In genomic region chr11:60594998-60595637, GRCh38 we compare ENCODE assay signal across 14 cellular contexts.
DNase-seq lines count a peak whose midpoint lies in the region; ATAC-seq and TF ChIP-seq lines count a peak whose summit lies in the region.
"Had no signal": no experiment of that assay in that cellular context is flagged by ENCODE, and none has a peak within 500 bp of the region (broad histone marks: within the 10 kb centered on the region; RNA-seq: fewer than 3 reads in every experiment).

No MANE protein-coding gene starts in this region.

- no peak overlapping the region for H3K4me3 ChIP-seq in WERI-Rb-1 (ENCODE audit: low read depth, low read length)
- H3K4me3 ChIP-seq in naive thymus-derived CD4-positive, alpha-beta T cell (ENCODE audit: low read length), result no peak overlapping the region
- H3K4me3 ChIP-seq: GM23338 had no signal

- no peak overlapping the region for H3K27ac ChIP-seq in WERI-Rb-1
- no peak overlapping the region for H3K27ac ChIP-seq in naive thymus-derived CD4-positive, alpha-beta T cell (ENCODE audit: low read depth, low read length)

- DNase-seq in WERI-Rb-1, result peak; percentile 15
- DNase-seq in left kidney (ENCODE audit: low read depth, low spot score), result peak; percentile 30
- DNase-seq in stimulated activated effector memory CD8-positive, alpha-beta T cell treated with anti-CD3 and anti-CD28 coated beads, Interleukin-12 subunit alpha, Interleukin-12 subunit beta, amount 100 ng/mL, for 72 hours (ENCODE audit: low spot score in 2 of 2), result no peak
- DNase-seq in mesenteric fat pad (ENCODE audit: low spot score), result no peak
- no peak for DNase-seq in naive thymus-derived CD4-positive, alpha-beta T cell
- DNase-seq: CD8-positive, alpha-beta T cell; IMR-90; NCI-H1436; NCI-H2029 treated with DMSO at 0.1 percent for 48 hours; NCI-H510A treated with DMSO at 0.1 percent for 48 hours; PC-3 had no signal

- TF ChIP-seq CTCF in WERI-Rb-1 (IDR thresholded peaks at IDR 0.05; ENCODE audit: low read depth, low read length), result no peak

- H3K4me1 Mint-ChIP-seq in stimulated activated effector memory CD8-positive, alpha-beta T cell treated with anti-CD3 and anti-CD28 coated beads, Interleukin-12 subunit alpha, Interleukin-12 subunit beta, amount 100 ng/mL, for 72 hours, result no peaks in the 10 kb centered on the region
- no peaks in the 10 kb centered on the region for H3K4me1 Mint-ChIP-seq in naive thymus-derived CD4-positive, alpha-beta T cell
- H3K4me1 Mint-ChIP-seq: GM23338 had no signal

- H3K4me1 ChIP-seq in naive thymus-derived CD4-positive, alpha-beta T cell (ENCODE audit: control insufficient read depth in 2 of 2, insufficient read depth in 2 of 2, low read length in 2 of 2), result no peaks in the 10 kb centered on the region

- H3K27me3 Mint-ChIP-seq in naive thymus-derived CD4-positive, alpha-beta T cell, result peaks cover 0 to 17% (median 4%) of the 10 kb centered on the region in 5 donors

- H3K36me3 ChIP-seq in WERI-Rb-1, result no peaks in the 10 kb centered on the region
- H3K36me3 ChIP-seq in naive thymus-derived CD4-positive, alpha-beta T cell (ENCODE audit: control insufficient read depth in 2 of 3, insufficient read depth in 3 of 3, low read length in 3 of 3), result no peaks in the 10 kb centered on the region

- CTCF ChIA-PET in naive thymus-derived CD4-positive, alpha-beta T cell (lab: Charles Lee), result no interaction called here

- H3K27me3 ChIP-seq in WERI-Rb-1 (ENCODE audit: insufficient read depth, low read depth, severe bottlenecking), result no peaks in the 10 kb centered on the region
- H3K27me3 ChIP-seq in naive thymus-derived CD4-positive, alpha-beta T cell (ENCODE audit: control insufficient read depth in 2 of 2, insufficient read depth in 2 of 2, low read length in 2 of 2), result no peaks in the 10 kb centered on the region

- peaks cover 7% of the 10 kb centered on the region for H3K9me3 Mint-ChIP-seq in stimulated activated effector memory CD8-positive, alpha-beta T cell treated with anti-CD3 and anti-CD28 coated beads, Interleukin-12 subunit alpha, Interleukin-12 subunit beta, amount 100 ng/mL, for 72 hours
- peaks cover 2 to 26% (median 13%) of the 10 kb centered on the region in 11 donors for H3K9me3 Mint-ChIP-seq in naive thymus-derived CD4-positive, alpha-beta T cell
- H3K9me3 Mint-ChIP-seq: GM23338 had no signal

- no peaks in the 10 kb centered on the region for H3K36me3 Mint-ChIP-seq in stimulated activated effector memory CD8-positive, alpha-beta T cell treated with anti-CD3 and anti-CD28 coated beads, Interleukin-12 subunit alpha, Interleukin-12 subunit beta, amount 100 ng/mL, for 72 hours
- H3K36me3 Mint-ChIP-seq in naive thymus-derived CD4-positive, alpha-beta T cell, result peaks cover 0 to 1% (median 0%) of the 10 kb centered on the region in 5 donors
- H3K36me3 Mint-ChIP-seq: CD8-positive, alpha-beta T cell had no signal

- peak; percentile 51 for ATAC-seq in GM21367 (IDR thresholded peaks at IDR 0.05; ENCODE audit: unreplicated experiment)
- peak; percentile 19 for ATAC-seq in stimulated activated effector memory CD8-positive, alpha-beta T cell treated with anti-CD3 and anti-CD28 coated beads, Interleukin-12 subunit alpha, Interleukin-12 subunit beta, amount 100 ng/mL, for 72 hours
- ATAC-seq in GM19035 (IDR thresholded peaks at IDR 0.05; ENCODE audit: unreplicated experiment), result no peak
- ATAC-seq in naive thymus-derived CD4-positive, alpha-beta T cell, result no peak
- ATAC-seq: CD8-positive, alpha-beta T cell; GM23338; PC-3 had no signal

- no peak overlapping the region for H3K27ac Mint-ChIP-seq in stimulated activated effector memory CD8-positive, alpha-beta T cell treated with anti-CD3 and anti-CD28 coated beads, Interleukin-12 subunit alpha, Interleukin-12 subunit beta, amount 100 ng/mL, for 72 hours
- no peak overlapping the region for H3K27ac Mint-ChIP-seq in naive thymus-derived CD4-positive, alpha-beta T cell
- H3K27ac Mint-ChIP-seq: CD8-positive, alpha-beta T cell; GM23338 had no signal

- no peak overlapping the region for H3K4me3 Mint-ChIP-seq in stimulated activated effector memory CD8-positive, alpha-beta T cell treated with anti-CD3 and anti-CD28 coated beads, Interleukin-12 subunit alpha, Interleukin-12 subunit beta, amount 100 ng/mL, for 72 hours
- H3K4me3 Mint-ChIP-seq in naive thymus-derived CD4-positive, alpha-beta T cell, result no peak overlapping the region
- H3K4me3 Mint-ChIP-seq: CD8-positive, alpha-beta T cell; GM23338 had no signal

- peaks cover 4% of the 10 kb centered on the region for H3K9me3 ChIP-seq in WERI-Rb-1 (ENCODE audit: severe bottlenecking)
- peaks cover 0 to 13% (median 0%) of the 10 kb centered on the region in 3 experiments for H3K9me3 ChIP-seq in naive thymus-derived CD4-positive, alpha-beta T cell (ENCODE audit: control insufficient read depth in 2 of 3, low read length in 3 of 3)

- intact Hi-C loops in naive thymus-derived CD4-positive, alpha-beta T cell (cut with micrococcal nuclease), result no loop called here

- POLR2A ChIA-PET in naive thymus-derived CD4-positive, alpha-beta T cell (lab: Charles Lee), result no interaction called here

Comparison
In these comparisons a context has a peak if more than half of its experiments do, and no peak if none do; other contexts are left out.
1. ATAC-seq: peak in GM21367 (single experiment) and stimulated activated effector memory CD8-positive, alpha-beta T cell treated with anti-CD3 and anti-CD28 coated beads, Interleukin-12 subunit alpha, Interleukin-12 subunit beta, amount 100 ng/mL, for 72 hours (single experiment); none in GM19035 (single experiment) and naive thymus-derived CD4-positive, alpha-beta T cell (single experiment).
2. DNase-seq: peak in WERI-Rb-1 (single experiment) and left kidney (single experiment); none in stimulated activated effector memory CD8-positive, alpha-beta T cell treated with anti-CD3 and anti-CD28 coated beads, Interleukin-12 subunit alpha, Interleukin-12 subunit beta, amount 100 ng/mL, for 72 hours (0 of 2), mesenteric fat pad (single experiment) and naive thymus-derived CD4-positive, alpha-beta T cell (0 of 9).